In the genomic region with DNA sequence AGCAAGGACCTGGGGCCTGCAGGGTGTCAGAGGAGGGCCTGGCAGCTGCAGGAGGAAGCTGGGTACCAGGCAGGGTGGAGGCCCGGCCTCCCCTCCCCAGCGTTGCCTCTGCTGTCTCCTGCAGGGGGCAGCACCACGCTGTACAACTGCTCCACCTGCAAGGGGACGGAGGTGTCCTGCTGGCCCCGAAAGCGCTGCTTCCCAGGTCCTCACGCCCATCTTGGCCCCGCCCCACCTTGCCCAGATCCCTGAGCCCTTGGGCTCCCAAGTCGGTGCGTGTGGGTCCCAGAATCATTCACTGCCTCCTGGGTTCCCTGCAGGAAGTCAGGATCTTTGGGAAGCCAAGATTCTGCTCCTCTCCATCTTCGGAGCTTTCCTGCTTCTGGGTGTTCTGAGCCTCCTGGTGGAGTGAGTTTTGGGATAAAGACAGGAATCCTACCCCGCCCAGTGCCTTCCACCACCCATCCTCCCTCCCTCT, we compare ENCODE assay signal across 1 cellular context.
TF ChIP-seq lines count a peak whose summit lies in the region.

No MANE protein-coding gene starts in this region.

TF ChIP-seq in liver, 16 proteins besides CTCF, POLR2A, EP300 and RAD21 (continued from another document):
- TF ChIP-seq REST (IDR thresholded peaks at IDR 0.05) (no peak), RXRA (IDR thresholded peaks at IDR 0.05) (no peak), JUND (IDR thresholded peaks at IDR 0.05) (no peak), YY1 (IDR thresholded peaks at IDR 0.05) (no peak), NR2F2 (IDR thresholded peaks at IDR 0.05) (no peak), FOXA1 (IDR thresholded peaks at IDR 0.05) (no peak), SP1 (IDR thresholded peaks at IDR 0.05) (no peak), GABPA (IDR thresholded peaks at IDR 0.05 in 1 of 2, conservative IDR thresholded peaks at IDR 0.05 in 1 of 2) (no peak), HNF4A (conservative IDR thresholded peaks at IDR 0.05) (no peak), HNF4G (IDR thresholded peaks at IDR 0.05) (no peak), EGR1 (IDR thresholded peaks at IDR 0.05; ENCODE audit: low read depth in 2 of 2) (no peak), TAF1 (conservative IDR thresholded peaks at IDR 0.05) (no peak)
